In genomic region chr1:2415801-2416208, GRCh38 we compare ENCODE assay signal across 1 cellular context.
TF ChIP-seq lines count a peak whose summit lies in the region.

No MANE protein-coding gene starts in this region.

TF ChIP-seq in SK-N-SH, 30 proteins besides CTCF, POLR2A, EP300 and RAD21 (continued from another document):
- TF ChIP-seq IRF3 (IDR thresholded peaks at IDR 0.05; ENCODE audit: low read depth, low read length) = no peak
- no peak for TF ChIP-seq GABPA (IDR thresholded peaks at IDR 0.05; ENCODE audit: low read depth)
- no peak for TF ChIP-seq TCF12 (IDR thresholded peaks at IDR 0.05)
- TF ChIP-seq SMC3 (IDR thresholded peaks at IDR 0.05; ENCODE audit: low read depth, low read length) = no peak
- no peak for TF ChIP-seq RFX5 (IDR thresholded peaks at IDR 0.05; ENCODE audit: low read length)
- TF ChIP-seq YY1 (IDR thresholded peaks at IDR 0.05; ENCODE audit: low read depth) = no peak
